26 cellular contexts compared by ENCODE assay signal in genomic region chr14:81236138-81236537, GRCh38.
"Had no signal": no experiment of that assay in that cellular context is flagged by ENCODE, and none has a peak within 500 bp of the region (broad histone marks: within the 10 kb centered on the region; RNA-seq: fewer than 3 reads in every experiment).

No MANE protein-coding gene starts in this region.

- H3K36me3 ChIP-seq: neural progenitor cell, neutrophil, pancreas, prostate gland, right atrium auricular region, right lobe of liver, sigmoid colon, stomach, thoracic aorta, thyroid gland, tibial nerve, upper lobe of left lung, uterus had no signal

- H3K9me3 ChIP-seq: neutrophil, pancreas, prostate gland, right atrium auricular region, right lobe of liver, sigmoid colon, stomach, thoracic aorta, thyroid gland, uterus had no signal

- H3K27ac Mint-ChIP-seq: naive thymus-derived CD4-positive, alpha-beta T cell; natural killer cell; nephron; neural progenitor cell; stimulated activated naive B cell treated with anti-CD40 and anti-IgM and Interleukin-4, amounts not matched to agents 10 μg/mL and 1 μg/mL and 100 μg/mL, for 72 hours had no signal

- H3K27ac ChIP-seq: neural progenitor cell, neutrophil, pancreas, prostate gland, right atrium auricular region, right lobe of liver, sigmoid colon, stomach, thoracic aorta, thyroid gland, tibial nerve, upper lobe of left lung, uterus had no signal

- H3K4me3 Mint-ChIP-seq: naive thymus-derived CD4-positive, alpha-beta T cell; natural killer cell; nephron; neural progenitor cell; stimulated activated naive B cell treated with anti-CD40 and anti-IgM and Interleukin-4, amounts not matched to agents 10 μg/mL and 1 μg/mL and 100 μg/mL, for 72 hours had no signal

- H3K27me3 ChIP-seq: neural progenitor cell, neutrophil, pancreas, right atrium auricular region, right lobe of liver, sigmoid colon, stomach, thyroid gland, tibial nerve, upper lobe of left lung, uterus had no signal

- H3K4me1 Mint-ChIP-seq: natural killer cell had no signal

- DNase-seq: naive thymus-derived CD4-positive, alpha-beta T cell; natural killer cell; nucleus accumbens; pancreas; retina; right lobe of liver; sigmoid colon; small intestine; stimulated activated CD4-positive, alpha-beta T cell treated with anti-CD3 and anti-CD28 coated beads, Interleukin-15, amount 100 ng/mL, for 24 hours; stimulated activated CD4-positive, alpha-beta T cell treated with anti-CD3 and anti-CD28 coated beads, Interleukin-2, amount 100 ng/mL, for 24 hours; stimulated activated CD4-positive, alpha-beta T cell treated with anti-CD3 and anti-CD28 coated beads, Interleukin-2, amount 100 ng/mL, for 48 hours; stimulated activated CD4-positive, alpha-beta T cell treated with anti-CD3 and anti-CD28 coated beads, Interleukin-4, amount 100 ng/mL, for 24 hours; stimulated activated naive B cell treated with anti-CD40 and anti-IgM and Interleukin-4, amounts not matched to agents 10 μg/mL and 1 μg/mL and 100 μg/mL, for 72 hours; stimulated activated naive CD4-positive, alpha-beta T cell treated with Interleukin-2 at 50 U/mL for 16 hours; stomach; thyroid gland; trophoblast cell; uterus had no signal

- H3K36me3 Mint-ChIP-seq: naive thymus-derived CD4-positive, alpha-beta T cell; natural killer cell; neural progenitor cell had no signal

- ATAC-seq: naive thymus-derived CD4-positive, alpha-beta T cell; natural killer cell; pancreas; right lobe of liver; stimulated activated naive B cell treated with anti-CD40 and anti-IgM and Interleukin-4, amounts not matched to agents 10 μg/mL and 1 μg/mL and 100 μg/mL, for 72 hours had no signal

- H3K4me1 ChIP-seq: pancreas, prostate gland, right atrium auricular region, right lobe of liver, sigmoid colon, stomach, tibial nerve, upper lobe of left lung, uterus had no signal

- H3K4me3 ChIP-seq: neural progenitor cell, pancreas, prostate gland, right atrium auricular region, right lobe of liver, sigmoid colon, stomach, thoracic aorta, thyroid gland, tibial nerve, upper lobe of left lung, uterus had no signal

- H3K9me3 Mint-ChIP-seq: natural killer cell had no signal
